Comparison of ENCODE assay signal across 8 cellular contexts in the genomic region with DNA sequence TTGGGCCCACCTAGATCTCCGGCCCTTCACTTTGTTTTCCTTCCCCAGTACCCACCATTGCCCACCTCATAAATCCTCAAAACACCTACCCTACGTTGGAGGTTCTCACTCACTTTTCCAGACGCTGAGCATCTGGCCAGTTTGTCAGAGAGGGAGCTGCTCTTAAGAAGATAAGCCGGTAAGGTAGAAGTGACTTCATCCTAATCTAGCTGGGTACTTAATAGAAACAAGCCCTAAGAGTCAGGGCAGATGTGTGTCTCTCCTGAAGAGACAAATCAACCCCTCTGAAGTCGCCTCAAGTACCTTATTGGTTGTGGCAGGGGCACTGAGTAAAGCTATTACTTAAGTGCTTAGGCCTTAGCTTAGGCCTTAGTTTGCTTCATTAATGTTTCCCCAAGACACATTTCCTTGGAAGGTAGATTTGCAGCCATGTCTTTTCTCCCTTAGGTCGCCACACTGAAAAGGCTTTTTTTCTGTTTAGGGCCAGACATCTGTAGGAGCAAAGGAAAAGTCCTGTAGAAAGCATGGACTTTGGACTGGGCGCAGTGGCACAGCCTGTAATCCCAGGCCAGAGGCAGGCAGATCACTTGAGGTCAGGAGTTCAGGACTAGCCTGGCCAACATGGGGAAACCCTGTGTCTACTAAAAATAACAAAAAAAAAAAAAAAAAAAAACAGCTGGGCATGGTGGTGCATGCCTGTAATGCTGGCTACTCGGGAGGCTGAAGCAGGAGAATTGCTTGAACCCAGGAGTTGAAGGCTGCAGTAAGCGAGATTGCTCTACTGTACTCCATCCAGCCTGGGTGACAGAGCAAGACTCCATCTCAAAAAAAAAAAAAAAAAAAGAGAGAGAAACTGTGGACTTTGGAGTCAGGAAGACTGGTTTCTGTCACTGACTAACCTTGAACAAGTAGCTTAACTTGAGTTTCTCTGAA. TPM values are rescaled to one million over a fixed set of nuclear protein-coding genes. Genes with fewer than 3 reads are reported as not detected.
A peak's percentile ranks its signal among the peaks of the same experiment; 100 is the strongest.
DNase-seq lines count a peak whose midpoint lies in the region; ATAC-seq and TF ChIP-seq lines count a peak whose summit lies in the region.

No MANE protein-coding gene starts in this region.

- peaks cover 16% of the 10 kb centered on the region for H3K79me2 ChIP-seq in PC-3 (ENCODE audit: low read length)

- no peak overlapping the region for H4K91ac ChIP-seq in neuronal stem cell (ENCODE audit: low read depth, low read length, poor library complexity)

- no peaks in the 10 kb centered on the region for H3K9me2 ChIP-seq in PC-3 (replicated peaks; ENCODE audit: low read length)

- ATAC-seq in PC-3: peak; percentile 9
- no peak for ATAC-seq in GM18868 (IDR thresholded peaks at IDR 0.05; ENCODE audit: unreplicated experiment)
- no peak for ATAC-seq in GM18867 (IDR thresholded peaks at IDR 0.05; ENCODE audit: unreplicated experiment)

- H3K14ac ChIP-seq in neuronal stem cell (ENCODE audit: low read length): no peak overlapping the region

- no peaks in the 10 kb centered on the region for H3F3A ChIP-seq in PC-3 (ENCODE audit: low read length, unreplicated experiment)

- 45 to 48% methylated on average over 9 of the region's 9 CpGs for whole genome bisulfite sequencing in esophagus, 2 donors
- WGBS in neuronal stem cell (ENCODE audit: extremely low coverage in 2 of 2, insufficient read length in 2 of 2, insufficient replicate concordance in 1 of 2), 2 donors: no CpG with 5 or more reads among the region's 9 CpGs

- H2BK5ac ChIP-seq in neuronal stem cell (ENCODE audit: low read length): no peak overlapping the region

- H3K4me2 ChIP-seq in PC-3 (ENCODE audit: low read length) (peak overlapping the region; percentile 97), neuronal stem cell (ENCODE audit: insufficient read depth, low read length, poor library complexity, severe bottlenecking) (peak overlapping the region; percentile 79)

- DNase-seq in PC-3 (peak; percentile 17), neuronal stem cell (ENCODE audit: low spot score) (no peak)
- DNase-seq in stimulated activated CD4-positive, alpha-beta T cell treated with anti-CD3 and anti-CD28 coated beads, Interleukin-15, amount 100 ng/mL, for 24 hours: no peak
- no peak for DNase-seq in activated CD4-positive, alpha-beta T cell treated with anti-CD3 and anti-CD28 coated beads for 48 hours

- no peak overlapping the region for H2BK15ac ChIP-seq in neuronal stem cell (ENCODE audit: low read length)

- H3K4me1 ChIP-seq in PC-3 (ENCODE audit: insufficient read depth, low read length): peaks cover 16% of the 10 kb centered on the region
- peaks cover 0 to 4% of the 10 kb centered on the region in 2 donors for H3K4me1 ChIP-seq in esophagus (ENCODE audit: control insufficient read depth in 2 of 2, insufficient read depth in 2 of 2, low read length in 1 of 2)
- peaks cover 4 to 6% of the 10 kb centered on the region in 2 donors for H3K4me1 ChIP-seq in neuronal stem cell (ENCODE audit: control insufficient read depth in 2 of 2, insufficient read depth in 1 of 2, low read depth in 1 of 2, low read length in 2 of 2)

- TSS peak; percentile 76 for BruUV-seq in PC-3 (replicated peaks; lab: Mats Ljungman, UMichigan)

- H3K4me3 ChIP-seq in GM08714 (ENCODE audit: low read length) (peak overlapping the region; percentile 72), PC-3 (ENCODE audit: low read length) (peak overlapping the region; percentile 91), esophagus (ENCODE audit: low read depth in 1 of 2, low read length in 2 of 2) (peak overlapping the region; percentile 89 to 100), neuronal stem cell (ENCODE audit: low read length in 2 of 2) (peak overlapping the region; percentile 93 to 97)

- POLR2A ChIA-PET in PC-3 (lab: Charles Lee; ENCODE audit: unreplicated experiment): interaction anchor here (0.6 to 1.2 kb wide), 5 partner anchors 20 to 321 kb away, joined by 3 to 7 read pairs (median 6); a partner anchor contains a TSS

- no peaks in the 10 kb centered on the region for H3K9me3 ChIP-seq in PC-3 (ENCODE audit: low read length)
- no peaks in the 10 kb centered on the region for H3K9me3 ChIP-seq in esophagus (ENCODE audit: control insufficient read depth in 2 of 2, insufficient read depth in 1 of 2, low read depth in 1 of 2, low read length in 1 of 2)
- H3K9me3 ChIP-seq in neuronal stem cell (replicated peaks in 1 of 2; ENCODE audit: control insufficient read depth in 2 of 2, insufficient read depth in 1 of 2, low read depth in 1 of 2, low read length in 2 of 2): no peaks in the 10 kb centered on the region

- H4K8ac ChIP-seq in neuronal stem cell (ENCODE audit: low read depth, low read length): no peak overlapping the region

- H3K18ac ChIP-seq in neuronal stem cell (ENCODE audit: low read length): no peak overlapping the region

- no peak overlapping the region for H2BK120ac ChIP-seq in neuronal stem cell (ENCODE audit: low read depth, low read length)

- peaks cover 4% of the 10 kb centered on the region for H3K79me1 ChIP-seq in neuronal stem cell (ENCODE audit: low read depth, low read length)

- H3K27ac ChIP-seq in PC-3 (ENCODE audit: low read length) (peak overlapping the region; percentile 40; the same call in 1 of the 2 replicates), esophagus (ENCODE audit: low read depth in 2 of 2, low read length in 1 of 2) (peak overlapping the region in 1 of 2 donors; percentile 86), neuronal stem cell (replicated peaks; ENCODE audit: low read length) (no peak overlapping the region)

- peak overlapping the region; percentile 95 for H3K9ac ChIP-seq in PC-3 (ENCODE audit: low read length)
- peak overlapping the region; percentile 95 for H3K9ac ChIP-seq in neuronal stem cell (ENCODE audit: low read depth, low read length, poor library complexity)

- H3K4ac ChIP-seq in neuronal stem cell (ENCODE audit: low read length): no peak overlapping the region

- H4K20me1 ChIP-seq in PC-3 (ENCODE audit: low read length): no peaks in the 10 kb centered on the region

- no peak overlapping the region for H2AK5ac ChIP-seq in neuronal stem cell (ENCODE audit: low read depth, low read length)

- peaks cover 20% of the 10 kb centered on the region for H3K36me3 ChIP-seq in PC-3 (ENCODE audit: low read depth, low read length)
- H3K36me3 ChIP-seq in esophagus (ENCODE audit: control insufficient read depth in 2 of 2, insufficient read depth in 2 of 2, low read length in 1 of 2): peaks cover 3 to 9% of the 10 kb centered on the region in 2 donors
- peaks cover 16 to 29% of the 10 kb centered on the region in 2 donors for H3K36me3 ChIP-seq in neuronal stem cell (replicated peaks in 1 of 2; ENCODE audit: control insufficient read depth in 2 of 2, insufficient read depth in 2 of 2, low read length in 2 of 2)

- intact Hi-C loops in PC-3 (cut with micrococcal nuclease): no loop called here

- no peak overlapping the region for H3K23ac ChIP-seq in neuronal stem cell (ENCODE audit: low read depth, low read length, poor library complexity)

- TF ChIP-seq CTCF in PC-3 (conservative IDR thresholded peaks at IDR 0.05; ENCODE audit: low read depth, low read length): no peak

- H2AFZ ChIP-seq in PC-3 (ENCODE audit: low read length) (peak overlapping the region; percentile 98), neuronal stem cell (ENCODE audit: low read length) (peak overlapping the region; percentile 91)

- H2BK12ac ChIP-seq in neuronal stem cell (ENCODE audit: low read length): no peak overlapping the region

- no peaks in the 10 kb centered on the region for H3K27me3 ChIP-seq in PC-3 (ENCODE audit: low read length)
- no peaks in the 10 kb centered on the region for H3K27me3 ChIP-seq in esophagus (ENCODE audit: control insufficient read depth in 1 of 2, insufficient read depth in 2 of 2, low read length in 2 of 2)
- no peaks in the 10 kb centered on the region for H3K27me3 ChIP-seq in neuronal stem cell (ENCODE audit: control insufficient read depth in 3 of 3, insufficient read depth in 3 of 3, low read depth in 1 of 3, low read length in 3 of 3)

- CTCF ChIA-PET in PC-3 (lab: Charles Lee): interaction anchor here (0.6 to 0.8 kb wide), 3 partner anchors 10 to 15 kb away, joined by 4 to 12 read pairs (median 5); no protein-coding TSS in a partner anchor

RNA-seq across cellular contexts. Expression of a gene that starts 1.0 kb away (rescaled TPM):
- total RNA-seq in PC-3 (2014; rRNA removed): 47.9 and 70.0 TPM in 2 replicates
- polyA plus RNA-seq in esophagus: 10 to 100 TPM in 1 of 2 donors, 1 to 10 TPM in 1; 8.5 to 17.2 TPM
- polyA plus RNA-seq in neuronal stem cell (2013, experiment 1 of 2): 13.2 TPM
- 13.7 TPM for polyA plus RNA-seq in neuronal stem cell (2013, experiment 2 of 2)

RNA-seq across cellular contexts. Expression of a gene that starts 20.5 kb away (rescaled TPM):
- total RNA-seq in PC-3 (2014; rRNA removed): 27.1 and 36.1 TPM in 2 replicates
- 10 to 100 TPM; 10.5 to 12.1 TPM for polyA plus RNA-seq in esophagus
- polyA plus RNA-seq in neuronal stem cell (2013, experiment 1 of 2): 15.4 TPM
- 15.5 TPM for polyA plus RNA-seq in neuronal stem cell (2013, experiment 2 of 2)

RNA-seq across cellular contexts. Expression of a gene that starts 51.4 kb away (rescaled TPM):
- total RNA-seq in PC-3 (2014; rRNA removed): 46.5 and 55.5 TPM in 2 replicates
- polyA plus RNA-seq in esophagus: 10 to 100 TPM in 1 of 2 donors, 1 to 10 TPM in 1; 9.1 to 16.0 TPM
- polyA plus RNA-seq in neuronal stem cell (2013, experiment 1 of 2): 73.3 TPM
- 73.2 TPM for polyA plus RNA-seq in neuronal stem cell (2013, experiment 2 of 2)
